ENCODE assay signal across 1 cellular context in genomic region chr7:77658928-77659327, GRCh38.
TF ChIP-seq lines count a peak whose summit lies in the region.

No MANE protein-coding gene starts in this region.

TF ChIP-seq in WTC11, 78 proteins besides CTCF, POLR2A, EP300 and RAD21 (continued from another document):
- TF ChIP-seq ZNF281 (CRISPR knock-in tag; IDR thresholded peaks at IDR 0.05): no peak
- no peak for TF ChIP-seq PREB (CRISPR knock-in tag; IDR thresholded peaks at IDR 0.05; ENCODE audit: borderline replicate concordance)
- no peak for TF ChIP-seq ELF4 (CRISPR knock-in tag; IDR thresholded peaks at IDR 0.05; ENCODE audit: low read depth)
